1 cellular context compared by ENCODE assay signal in the genomic region with DNA sequence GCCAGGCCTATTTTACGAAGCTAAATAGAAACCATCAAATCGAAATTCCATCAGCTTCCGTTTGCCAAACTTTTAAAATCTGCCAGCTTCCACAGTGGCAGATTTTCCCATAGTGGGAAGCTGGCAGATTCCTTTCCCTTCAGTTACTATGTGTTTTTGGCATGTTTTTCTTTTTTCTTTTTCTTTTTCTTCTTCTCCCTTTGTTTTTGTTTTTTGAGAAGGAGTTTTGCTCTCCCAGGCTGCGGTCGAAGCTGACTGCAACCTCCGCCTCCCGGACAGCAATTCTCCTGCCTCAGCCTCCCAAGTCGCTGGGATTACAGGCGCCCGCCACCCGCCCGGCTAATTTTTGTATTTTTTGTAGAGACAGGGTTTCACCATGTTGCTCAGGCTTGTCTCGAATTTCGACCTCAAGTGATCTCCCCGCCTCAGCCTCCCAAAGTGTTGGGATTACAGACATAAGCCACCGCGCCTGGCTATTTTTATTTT.
TF ChIP-seq lines count a peak whose summit lies in the region.

No MANE protein-coding gene starts in this region.

TF ChIP-seq in HepG2, 621 proteins besides CTCF, POLR2A, EP300 and RAD21:
- TF ChIP-seq ZBTB38 (CRISPR knock-in tag; IDR thresholded peaks at IDR 0.05) = peak; percentile 0; the same call in 1 of the 2 replicates
- peak; percentile 56; the same call in 1 of the 2 replicates for TF ChIP-seq ZC3H4 (CRISPR knock-in tag; IDR thresholded peaks at IDR 0.05; ENCODE audit: borderline replicate concordance)
- TF ChIP-seq ZNF337 (CRISPR knock-in tag; IDR thresholded peaks at IDR 0.05; ENCODE audit: borderline replicate concordance, low read depth) = 0 out of 2 replicates have a peak, but pooled peaks have one; percentile 0
- TF ChIP-seq AGO1 (IDR thresholded peaks at IDR 0.05; ENCODE audit: low read depth, low read length, poor library complexity, severe bottlenecking) = no peak
- TF ChIP-seq, protein P1, sequence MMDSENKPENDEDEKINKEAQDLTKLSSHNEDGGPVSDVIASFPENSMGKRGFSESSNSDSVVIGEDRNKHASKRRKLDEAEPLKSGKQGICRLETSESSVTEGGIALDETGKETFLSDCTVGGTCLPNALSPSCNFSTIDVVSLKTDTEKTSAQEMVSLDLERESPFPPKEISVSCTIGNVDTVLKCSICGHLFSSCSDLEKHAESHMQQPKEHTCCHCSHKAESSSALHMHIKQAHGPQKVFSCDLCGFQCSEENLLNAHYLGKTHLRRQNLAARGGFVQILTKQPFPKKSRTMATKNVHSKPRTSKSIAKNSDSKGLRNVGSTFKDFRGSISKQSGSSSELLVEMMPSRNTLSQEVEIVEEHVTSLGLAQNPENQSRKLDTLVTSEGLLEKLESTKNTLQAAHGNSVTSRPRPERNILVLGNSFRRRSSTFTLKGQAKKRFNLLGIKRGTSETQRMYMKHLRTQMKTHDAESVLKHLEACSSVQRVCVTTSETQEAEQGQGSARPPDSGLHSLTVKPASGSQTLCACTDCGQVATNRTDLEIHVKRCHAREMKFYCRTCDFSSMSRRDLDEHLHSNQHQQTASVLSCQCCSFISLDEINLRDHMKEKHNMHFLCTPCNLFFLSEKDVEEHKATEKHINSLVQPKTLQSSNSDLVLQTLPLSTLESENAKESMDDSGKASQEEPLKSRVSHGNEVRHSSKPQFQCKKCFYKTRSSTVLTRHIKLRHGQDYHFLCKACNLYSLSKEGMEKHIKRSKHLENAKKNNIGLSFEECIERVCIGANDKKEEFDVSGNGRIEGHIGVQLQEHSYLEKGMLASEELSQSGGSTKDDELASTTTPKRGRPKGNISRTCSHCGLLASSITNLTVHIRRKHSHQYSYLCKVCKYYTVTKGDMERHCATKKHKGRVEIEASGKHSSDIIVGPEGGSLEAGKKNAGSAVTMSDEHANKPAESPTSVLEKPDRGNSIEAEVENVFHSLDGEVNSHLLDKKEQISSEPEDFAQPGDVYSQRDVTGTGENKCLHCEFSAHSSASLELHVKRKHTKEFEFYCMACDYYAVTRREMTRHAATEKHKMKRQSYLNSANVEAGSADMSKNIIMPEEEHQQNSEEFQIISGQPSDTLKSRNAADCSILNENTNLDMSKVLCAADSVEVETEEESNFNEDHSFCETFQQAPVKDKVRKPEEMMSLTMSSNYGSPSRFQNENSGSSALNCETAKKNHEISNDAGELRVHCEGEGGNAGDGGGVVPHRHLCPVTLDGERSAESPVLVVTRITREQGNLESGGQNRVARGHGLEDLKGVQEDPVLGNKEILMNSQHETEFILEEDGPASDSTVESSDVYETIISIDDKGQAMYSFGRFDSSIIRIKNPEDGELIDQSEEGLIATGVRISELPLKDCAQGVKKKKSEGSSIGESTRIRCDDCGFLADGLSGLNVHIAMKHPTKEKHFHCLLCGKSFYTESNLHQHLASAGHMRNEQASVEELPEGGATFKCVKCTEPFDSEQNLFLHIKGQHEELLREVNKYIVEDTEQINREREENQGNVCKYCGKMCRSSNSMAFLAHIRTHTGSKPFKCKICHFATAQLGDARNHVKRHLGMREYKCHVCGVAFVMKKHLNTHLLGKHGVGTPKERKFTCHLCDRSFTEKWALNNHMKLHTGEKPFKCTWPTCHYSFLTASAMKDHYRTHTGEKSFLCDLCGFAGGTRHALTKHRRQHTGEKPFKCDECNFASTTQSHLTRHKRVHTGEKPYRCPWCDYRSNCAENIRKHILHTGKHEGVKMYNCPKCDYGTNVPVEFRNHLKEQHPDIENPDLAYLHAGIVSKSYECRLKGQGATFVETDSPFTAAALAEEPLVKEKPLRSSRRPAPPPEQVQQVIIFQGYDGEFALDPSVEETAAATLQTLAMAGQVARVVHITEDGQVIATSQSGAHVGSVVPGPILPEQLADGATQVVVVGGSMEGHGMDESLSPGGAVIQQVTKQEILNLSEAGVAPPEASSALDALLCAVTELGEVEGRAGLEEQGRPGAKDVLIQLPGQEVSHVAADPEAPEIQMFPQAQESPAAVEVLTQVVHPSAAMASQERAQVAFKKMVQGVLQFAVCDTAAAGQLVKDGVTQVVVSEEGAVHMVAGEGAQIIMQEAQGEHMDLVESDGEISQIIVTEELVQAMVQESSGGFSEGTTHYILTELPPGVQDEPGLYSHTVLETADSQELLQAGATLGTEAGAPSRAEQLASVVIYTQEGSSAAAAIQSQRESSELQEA (CRISPR knock-in tag; IDR thresholded peaks at IDR 0.05; ENCODE audit: not compliant biosample characterization) = peak; percentile 1
- 0 out of 2 replicates have a peak, but pooled peaks have one; percentile 2 for TF ChIP-seq ZNF460 (CRISPR knock-in tag; IDR thresholded peaks at IDR 0.05; ENCODE audit: borderline replicate concordance)
- TF ChIP-seq ONECUT2 (CRISPR knock-in tag; IDR thresholded peaks at IDR 0.05) = 0 out of 2 replicates have a peak, but pooled peaks have one; percentile 4
- TF ChIP-seq, protein P2, sequence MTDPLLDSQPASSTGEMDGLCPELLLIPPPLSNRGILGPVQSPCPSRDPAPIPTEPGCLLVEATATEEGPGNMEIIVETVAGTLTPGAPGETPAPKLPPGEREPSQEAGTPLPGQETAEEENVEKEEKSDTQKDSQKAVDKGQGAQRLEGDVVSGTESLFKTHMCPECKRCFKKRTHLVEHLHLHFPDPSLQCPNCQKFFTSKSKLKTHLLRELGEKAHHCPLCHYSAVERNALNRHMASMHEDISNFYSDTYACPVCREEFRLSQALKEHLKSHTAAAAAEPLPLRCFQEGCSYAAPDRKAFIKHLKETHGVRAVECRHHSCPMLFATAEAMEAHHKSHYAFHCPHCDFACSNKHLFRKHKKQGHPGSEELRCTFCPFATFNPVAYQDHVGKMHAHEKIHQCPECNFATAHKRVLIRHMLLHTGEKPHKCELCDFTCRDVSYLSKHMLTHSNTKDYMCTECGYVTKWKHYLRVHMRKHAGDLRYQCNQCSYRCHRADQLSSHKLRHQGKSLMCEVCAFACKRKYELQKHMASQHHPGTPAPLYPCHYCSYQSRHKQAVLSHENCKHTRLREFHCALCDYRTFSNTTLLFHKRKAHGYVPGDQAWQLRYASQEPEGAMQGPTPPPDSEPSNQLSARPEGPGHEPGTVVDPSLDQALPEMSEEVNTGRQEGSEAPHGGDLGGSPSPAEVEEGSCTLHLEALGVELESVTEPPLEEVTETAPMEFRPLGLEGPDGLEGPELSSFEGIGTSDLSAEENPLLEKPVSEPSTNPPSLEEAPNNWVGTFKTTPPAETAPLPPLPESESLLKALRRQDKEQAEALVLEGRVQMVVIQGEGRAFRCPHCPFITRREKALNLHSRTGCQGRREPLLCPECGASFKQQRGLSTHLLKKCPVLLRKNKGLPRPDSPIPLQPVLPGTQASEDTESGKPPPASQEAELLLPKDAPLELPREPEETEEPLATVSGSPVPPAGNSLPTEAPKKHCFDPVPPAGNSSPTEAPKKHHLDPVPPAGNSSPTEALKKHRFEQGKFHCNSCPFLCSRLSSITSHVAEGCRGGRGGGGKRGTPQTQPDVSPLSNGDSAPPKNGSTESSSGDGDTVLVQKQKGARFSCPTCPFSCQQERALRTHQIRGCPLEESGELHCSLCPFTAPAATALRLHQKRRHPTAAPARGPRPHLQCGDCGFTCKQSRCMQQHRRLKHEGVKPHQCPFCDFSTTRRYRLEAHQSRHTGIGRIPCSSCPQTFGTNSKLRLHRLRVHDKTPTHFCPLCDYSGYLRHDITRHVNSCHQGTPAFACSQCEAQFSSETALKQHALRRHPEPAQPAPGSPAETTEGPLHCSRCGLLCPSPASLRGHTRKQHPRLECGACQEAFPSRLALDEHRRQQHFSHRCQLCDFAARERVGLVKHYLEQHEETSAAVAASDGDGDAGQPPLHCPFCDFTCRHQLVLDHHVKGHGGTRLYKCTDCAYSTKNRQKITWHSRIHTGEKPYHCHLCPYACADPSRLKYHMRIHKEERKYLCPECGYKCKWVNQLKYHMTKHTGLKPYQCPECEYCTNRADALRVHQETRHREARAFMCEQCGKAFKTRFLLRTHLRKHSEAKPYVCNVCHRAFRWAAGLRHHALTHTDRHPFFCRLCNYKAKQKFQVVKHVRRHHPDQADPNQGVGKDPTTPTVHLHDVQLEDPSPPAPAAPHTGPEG (CRISPR knock-in tag; IDR thresholded peaks at IDR 0.05) = 0 out of 2 replicates have a peak, but pooled peaks have one; percentile 38
- 0 out of 2 replicates have a peak, but pooled peaks have one; percentile 2 for TF ChIP-seq ZNF33B (CRISPR knock-in tag; IDR thresholded peaks at IDR 0.05)
- TF ChIP-seq MLLT10 (CRISPR knock-in tag; IDR thresholded peaks at IDR 0.05) = no peak
- TF ChIP-seq PRPF4 (IDR thresholded peaks at IDR 0.05; ENCODE audit: low read depth, low read length, poor library complexity, severe bottlenecking) = peak; percentile 86
- no peak for TF ChIP-seq ZNF251 (CRISPR knock-in tag; IDR thresholded peaks at IDR 0.05)
- TF ChIP-seq, protein P3, sequence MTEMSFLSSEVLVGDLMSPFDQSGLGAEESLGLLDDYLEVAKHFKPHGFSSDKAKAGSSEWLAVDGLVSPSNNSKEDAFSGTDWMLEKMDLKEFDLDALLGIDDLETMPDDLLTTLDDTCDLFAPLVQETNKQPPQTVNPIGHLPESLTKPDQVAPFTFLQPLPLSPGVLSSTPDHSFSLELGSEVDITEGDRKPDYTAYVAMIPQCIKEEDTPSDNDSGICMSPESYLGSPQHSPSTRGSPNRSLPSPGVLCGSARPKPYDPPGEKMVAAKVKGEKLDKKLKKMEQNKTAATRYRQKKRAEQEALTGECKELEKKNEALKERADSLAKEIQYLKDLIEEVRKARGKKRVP (CRISPR knock-in tag; IDR thresholded peaks at IDR 0.05) = 0 out of 4 replicates have a peak, but pooled peaks of 1 of the 2 experiments have one; percentile 9
- 0 out of 2 replicates have a peak, but pooled peaks have one; percentile 6 for TF ChIP-seq NFATC3 (CRISPR knock-in tag; IDR thresholded peaks at IDR 0.05)
